ENCODE assay signal across 1 cellular context in genomic region chr16:23148513-23149266, GRCh38.
TF ChIP-seq lines count a peak whose summit lies in the region.

No MANE protein-coding gene starts in this region.

TF ChIP-seq in HepG2, 621 proteins besides CTCF, POLR2A, EP300 and RAD21 (continued from another document and continues in another):
- TF ChIP-seq, protein P1, sequence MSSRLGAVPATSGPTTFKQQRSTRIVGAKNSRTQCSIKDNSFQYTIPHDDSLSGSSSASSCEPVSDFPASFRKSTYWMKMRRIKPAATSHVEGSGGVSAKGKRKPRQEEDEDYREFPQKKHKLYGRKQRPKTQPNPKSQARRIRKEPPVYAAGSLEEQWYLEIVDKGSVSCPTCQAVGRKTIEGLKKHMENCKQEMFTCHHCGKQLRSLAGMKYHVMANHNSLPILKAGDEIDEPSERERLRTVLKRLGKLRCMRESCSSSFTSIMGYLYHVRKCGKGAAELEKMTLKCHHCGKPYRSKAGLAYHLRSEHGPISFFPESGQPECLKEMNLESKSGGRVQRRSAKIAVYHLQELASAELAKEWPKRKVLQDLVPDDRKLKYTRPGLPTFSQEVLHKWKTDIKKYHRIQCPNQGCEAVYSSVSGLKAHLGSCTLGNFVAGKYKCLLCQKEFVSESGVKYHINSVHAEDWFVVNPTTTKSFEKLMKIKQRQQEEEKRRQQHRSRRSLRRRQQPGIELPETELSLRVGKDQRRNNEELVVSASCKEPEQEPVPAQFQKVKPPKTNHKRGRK (CRISPR knock-in tag; IDR thresholded peaks at IDR 0.05): no peak
- TF ChIP-seq ZBTB7B (CRISPR knock-in tag; IDR thresholded peaks at IDR 0.05): peak; percentile 75
- peak; percentile 78 for TF ChIP-seq E2F5 (CRISPR knock-in tag; conservative IDR thresholded peaks at IDR 0.05)
- TF ChIP-seq KDM5B (CRISPR knock-in tag; IDR thresholded peaks at IDR 0.05; ENCODE audit: borderline replicate concordance): peak; percentile 93; the same call in 1 of the 2 replicates
- TF ChIP-seq CREB1 (IDR thresholded peaks at IDR 0.05): no peak
- TF ChIP-seq CREB1 (CRISPR knock-in tag; IDR thresholded peaks at IDR 0.05): no peak
- TF ChIP-seq, protein P2, sequence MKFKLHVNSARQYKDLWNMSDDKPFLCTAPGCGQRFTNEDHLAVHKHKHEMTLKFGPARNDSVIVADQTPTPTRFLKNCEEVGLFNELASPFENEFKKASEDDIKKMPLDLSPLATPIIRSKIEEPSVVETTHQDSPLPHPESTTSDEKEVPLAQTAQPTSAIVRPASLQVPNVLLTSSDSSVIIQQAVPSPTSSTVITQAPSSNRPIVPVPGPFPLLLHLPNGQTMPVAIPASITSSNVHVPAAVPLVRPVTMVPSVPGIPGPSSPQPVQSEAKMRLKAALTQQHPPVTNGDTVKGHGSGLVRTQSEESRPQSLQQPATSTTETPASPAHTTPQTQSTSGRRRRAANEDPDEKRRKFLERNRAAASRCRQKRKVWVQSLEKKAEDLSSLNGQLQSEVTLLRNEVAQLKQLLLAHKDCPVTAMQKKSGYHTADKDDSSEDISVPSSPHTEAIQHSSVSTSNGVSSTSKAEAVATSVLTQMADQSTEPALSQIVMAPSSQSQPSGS (CRISPR knock-in tag; IDR thresholded peaks at IDR 0.05): peak; percentile 46
- no peak for TF ChIP-seq ZNF576 (CRISPR knock-in tag; IDR thresholded peaks at IDR 0.05)
- TF ChIP-seq NCOR1 (IDR thresholded peaks at IDR 0.05; ENCODE audit: borderline replicate concordance, low read length): peak; percentile 72
- TF ChIP-seq PAX8 (CRISPR knock-in tag; IDR thresholded peaks at IDR 0.05; ENCODE audit: borderline replicate concordance): peak; percentile 65; the same call in 1 of the 2 replicates
- TF ChIP-seq, protein P3, sequence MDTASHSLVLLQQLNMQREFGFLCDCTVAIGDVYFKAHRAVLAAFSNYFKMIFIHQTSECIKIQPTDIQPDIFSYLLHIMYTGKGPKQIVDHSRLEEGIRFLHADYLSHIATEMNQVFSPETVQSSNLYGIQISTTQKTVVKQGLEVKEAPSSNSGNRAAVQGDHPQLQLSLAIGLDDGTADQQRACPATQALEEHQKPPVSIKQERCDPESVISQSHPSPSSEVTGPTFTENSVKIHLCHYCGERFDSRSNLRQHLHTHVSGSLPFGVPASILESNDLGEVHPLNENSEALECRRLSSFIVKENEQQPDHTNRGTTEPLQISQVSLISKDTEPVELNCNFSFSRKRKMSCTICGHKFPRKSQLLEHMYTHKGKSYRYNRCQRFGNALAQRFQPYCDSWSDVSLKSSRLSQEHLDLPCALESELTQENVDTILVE (CRISPR knock-in tag; IDR thresholded peaks at IDR 0.05): peak; percentile 88; the same call in 1 of the 2 replicates
- TF ChIP-seq ETV6 (CRISPR knock-in tag; conservative IDR thresholded peaks at IDR 0.05): peak; percentile 88; the same call in 1 of the 2 replicates
- TF ChIP-seq NPAS2 (CRISPR knock-in tag; IDR thresholded peaks at IDR 0.05; ENCODE audit: borderline replicate concordance): no peak
- TF ChIP-seq SALL1 (CRISPR knock-in tag; IDR thresholded peaks at IDR 0.05): peak; percentile 89
- TF ChIP-seq ZSCAN25 (CRISPR knock-in tag; IDR thresholded peaks at IDR 0.05): peak; percentile 62; the same call in 1 of the 2 replicates
- TF ChIP-seq ZSCAN22 (CRISPR knock-in tag; IDR thresholded peaks at IDR 0.05): peak; percentile 81
- peak; percentile 95; the same call in 1 of the 2 replicates for TF ChIP-seq HOXA9 (CRISPR knock-in tag; IDR thresholded peaks at IDR 0.05; ENCODE audit: borderline replicate concordance)
- peak; percentile 61; the same call in 1 of the 2 replicates for TF ChIP-seq ARNT2 (CRISPR knock-in tag; IDR thresholded peaks at IDR 0.05; ENCODE audit: low read depth)
- TF ChIP-seq NAIF1 (CRISPR knock-in tag; IDR thresholded peaks at IDR 0.05; ENCODE audit: borderline replicate concordance): no peak
- TF ChIP-seq ATAD3A (CRISPR knock-in tag; IDR thresholded peaks at IDR 0.05): no peak
- no peak for TF ChIP-seq ZNF746 (CRISPR knock-in tag; IDR thresholded peaks at IDR 0.05)
- 0 out of 2 replicates have a peak, but pooled peaks have one; percentile 19 for TF ChIP-seq ZNF674 (CRISPR knock-in tag; IDR thresholded peaks at IDR 0.05; ENCODE audit: low read depth)
- peak; percentile 76 for TF ChIP-seq ZNF547 (CRISPR knock-in tag; IDR thresholded peaks at IDR 0.05)
- peak; percentile 84 for TF ChIP-seq ZNF343 (CRISPR knock-in tag; IDR thresholded peaks at IDR 0.05)
- TF ChIP-seq, protein P4, sequence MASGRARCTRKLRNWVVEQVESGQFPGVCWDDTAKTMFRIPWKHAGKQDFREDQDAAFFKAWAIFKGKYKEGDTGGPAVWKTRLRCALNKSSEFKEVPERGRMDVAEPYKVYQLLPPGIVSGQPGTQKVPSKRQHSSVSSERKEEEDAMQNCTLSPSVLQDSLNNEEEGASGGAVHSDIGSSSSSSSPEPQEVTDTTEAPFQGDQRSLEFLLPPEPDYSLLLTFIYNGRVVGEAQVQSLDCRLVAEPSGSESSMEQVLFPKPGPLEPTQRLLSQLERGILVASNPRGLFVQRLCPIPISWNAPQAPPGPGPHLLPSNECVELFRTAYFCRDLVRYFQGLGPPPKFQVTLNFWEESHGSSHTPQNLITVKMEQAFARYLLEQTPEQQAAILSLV (CRISPR knock-in tag; IDR thresholded peaks at IDR 0.05; ENCODE audit: borderline replicate concordance): peak; percentile 93; the same call in 1 of the 2 replicates
- 0 out of 2 replicates have a peak, but pooled peaks have one; percentile 26 for TF ChIP-seq NRL (CRISPR knock-in tag; IDR thresholded peaks at IDR 0.05; ENCODE audit: borderline replicate concordance)
- TF ChIP-seq POGZ (CRISPR knock-in tag; IDR thresholded peaks at IDR 0.05): 0 out of 2 replicates have a peak, but pooled peaks have one; percentile 37
- TF ChIP-seq ZNF740 (CRISPR knock-in tag; IDR thresholded peaks at IDR 0.05): peak; percentile 6; the same call in 1 of the 2 replicates
- peak; percentile 86; the same call in 1 of the 2 replicates for TF ChIP-seq GLI4 (CRISPR knock-in tag; IDR thresholded peaks at IDR 0.05; ENCODE audit: borderline replicate concordance)
- 0 out of 2 replicates have a peak, but pooled peaks have one; percentile 44 for TF ChIP-seq GFI1 (CRISPR knock-in tag; IDR thresholded peaks at IDR 0.05; ENCODE audit: borderline replicate concordance)
- peak; percentile 53; the same call in 1 of the 2 replicates for TF ChIP-seq MEF2D (CRISPR knock-in tag; IDR thresholded peaks at IDR 0.05)
- peak; percentile 44; the same call in 1 of the 2 replicates for TF ChIP-seq DR1 (CRISPR knock-in tag; IDR thresholded peaks at IDR 0.05)
- TF ChIP-seq, protein P5, sequence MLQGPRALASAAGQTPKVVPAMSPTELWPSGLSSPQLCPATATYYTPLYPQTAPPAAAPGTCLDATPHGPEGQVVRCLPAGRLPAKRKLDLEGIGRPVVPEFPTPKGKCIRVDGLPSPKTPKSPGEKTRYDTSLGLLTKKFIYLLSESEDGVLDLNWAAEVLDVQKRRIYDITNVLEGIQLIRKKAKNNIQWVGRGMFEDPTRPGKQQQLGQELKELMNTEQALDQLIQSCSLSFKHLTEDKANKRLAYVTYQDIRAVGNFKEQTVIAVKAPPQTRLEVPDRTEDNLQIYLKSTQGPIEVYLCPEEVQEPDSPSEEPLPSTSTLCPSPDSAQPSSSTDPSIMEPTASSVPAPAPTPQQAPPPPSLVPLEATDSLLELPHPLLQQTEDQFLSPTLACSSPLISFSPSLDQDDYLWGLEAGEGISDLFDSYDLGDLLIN (CRISPR knock-in tag; IDR thresholded peaks at IDR 0.05; ENCODE audit: borderline replicate concordance): no peak
- TF ChIP-seq BCL3 (CRISPR knock-in tag; IDR thresholded peaks at IDR 0.05): peak; percentile 94
- TF ChIP-seq, protein P6, sequence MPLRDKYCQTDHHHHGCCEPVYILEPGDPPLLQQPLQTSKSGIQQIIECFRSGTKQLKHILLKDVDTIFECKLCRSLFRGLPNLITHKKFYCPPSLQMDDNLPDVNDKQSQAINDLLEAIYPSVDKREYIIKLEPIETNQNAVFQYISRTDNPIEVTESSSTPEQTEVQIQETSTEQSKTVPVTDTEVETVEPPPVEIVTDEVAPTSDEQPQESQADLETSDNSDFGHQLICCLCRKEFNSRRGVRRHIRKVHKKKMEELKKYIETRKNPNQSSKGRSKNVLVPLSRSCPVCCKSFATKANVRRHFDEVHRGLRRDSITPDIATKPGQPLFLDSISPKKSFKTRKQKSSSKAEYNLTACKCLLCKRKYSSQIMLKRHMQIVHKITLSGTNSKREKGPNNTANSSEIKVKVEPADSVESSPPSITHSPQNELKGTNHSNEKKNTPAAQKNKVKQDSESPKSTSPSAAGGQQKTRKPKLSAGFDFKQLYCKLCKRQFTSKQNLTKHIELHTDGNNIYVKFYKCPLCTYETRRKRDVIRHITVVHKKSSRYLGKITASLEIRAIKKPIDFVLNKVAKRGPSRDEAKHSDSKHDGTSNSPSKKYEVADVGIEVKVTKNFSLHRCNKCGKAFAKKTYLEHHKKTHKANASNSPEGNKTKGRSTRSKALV (CRISPR knock-in tag; IDR thresholded peaks at IDR 0.05): peak; percentile 62; the same call in 1 of the 2 replicates
- TF ChIP-seq MEIS1 (CRISPR knock-in tag; IDR thresholded peaks at IDR 0.05; ENCODE audit: borderline replicate concordance): no peak
- TF ChIP-seq, protein P7, sequence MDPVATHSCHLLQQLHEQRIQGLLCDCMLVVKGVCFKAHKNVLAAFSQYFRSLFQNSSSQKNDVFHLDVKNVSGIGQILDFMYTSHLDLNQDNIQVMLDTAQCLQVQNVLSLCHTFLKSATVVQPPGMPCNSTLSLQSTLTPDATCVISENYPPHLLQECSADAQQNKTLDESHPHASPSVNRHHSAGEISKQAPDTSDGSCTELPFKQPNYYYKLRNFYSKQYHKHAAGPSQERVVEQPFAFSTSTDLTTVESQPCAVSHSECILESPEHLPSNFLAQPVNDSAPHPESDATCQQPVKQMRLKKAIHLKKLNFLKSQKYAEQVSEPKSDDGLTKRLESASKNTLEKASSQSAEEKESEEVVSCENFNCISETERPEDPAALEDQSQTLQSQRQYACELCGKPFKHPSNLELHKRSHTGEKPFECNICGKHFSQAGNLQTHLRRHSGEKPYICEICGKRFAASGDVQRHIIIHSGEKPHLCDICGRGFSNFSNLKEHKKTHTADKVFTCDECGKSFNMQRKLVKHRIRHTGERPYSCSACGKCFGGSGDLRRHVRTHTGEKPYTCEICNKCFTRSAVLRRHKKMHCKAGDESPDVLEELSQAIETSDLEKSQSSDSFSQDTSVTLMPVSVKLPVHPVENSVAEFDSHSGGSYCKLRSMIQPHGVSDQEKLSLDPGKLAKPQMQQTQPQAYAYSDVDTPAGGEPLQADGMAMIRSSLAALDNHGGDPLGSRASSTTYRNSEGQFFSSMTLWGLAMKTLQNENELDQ (CRISPR knock-in tag; IDR thresholded peaks at IDR 0.05; ENCODE audit: borderline replicate concordance): no peak
- 0 out of 2 replicates have a peak, but pooled peaks have one; percentile 79 for TF ChIP-seq THYN1 (CRISPR knock-in tag; IDR thresholded peaks at IDR 0.05; ENCODE audit: borderline replicate concordance, low read depth)
- peak; percentile 80 for TF ChIP-seq TFDP2 (CRISPR knock-in tag; IDR thresholded peaks at IDR 0.05)
- peak; percentile 66 for TF ChIP-seq ZNF788 (CRISPR knock-in tag; IDR thresholded peaks at IDR 0.05; ENCODE audit: borderline replicate concordance)
- no peak for TF ChIP-seq ZNF20 (CRISPR knock-in tag; IDR thresholded peaks at IDR 0.05)
- TF ChIP-seq, protein P8, sequence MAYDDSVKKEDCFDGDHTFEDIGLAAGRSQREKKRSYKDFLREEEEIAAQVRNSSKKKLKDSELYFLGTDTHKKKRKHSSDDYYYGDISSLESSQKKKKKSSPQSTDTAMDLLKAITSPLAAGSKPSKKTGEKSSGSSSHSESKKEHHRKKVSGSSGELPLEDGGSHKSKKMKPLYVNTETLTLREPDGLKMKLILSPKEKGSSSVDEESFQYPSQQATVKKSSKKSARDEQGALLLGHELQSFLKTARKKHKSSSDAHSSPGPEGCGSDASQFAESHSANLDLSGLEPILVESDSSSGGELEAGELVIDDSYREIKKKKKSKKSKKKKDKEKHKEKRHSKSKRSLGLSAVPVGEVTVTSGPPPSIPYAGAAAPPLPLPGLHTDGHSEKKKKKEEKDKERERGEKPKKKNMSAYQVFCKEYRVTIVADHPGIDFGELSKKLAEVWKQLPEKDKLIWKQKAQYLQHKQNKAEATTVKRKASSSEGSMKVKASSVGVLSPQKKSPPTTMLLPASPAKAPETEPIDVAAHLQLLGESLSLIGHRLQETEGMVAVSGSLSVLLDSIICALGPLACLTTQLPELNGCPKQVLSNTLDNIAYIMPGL (CRISPR knock-in tag; IDR thresholded peaks at IDR 0.05; ENCODE audit: borderline replicate concordance in 1 of 2, low read depth in 1 of 2): peak; percentile 64 to 84; a peak in 3 of 4 replicates
- TF ChIP-seq ZC3H4 (CRISPR knock-in tag; IDR thresholded peaks at IDR 0.05; ENCODE audit: borderline replicate concordance): no peak; the same call in 1 of the 2 replicates
- TF ChIP-seq ZNF773 (CRISPR knock-in tag; IDR thresholded peaks at IDR 0.05; ENCODE audit: borderline replicate concordance): 0 out of 2 replicates have a peak, but pooled peaks have one; percentile 81
- TF ChIP-seq ZMYM4 (CRISPR knock-in tag; IDR thresholded peaks at IDR 0.05): peak; percentile 84
- TF ChIP-seq CBX5 (CRISPR knock-in tag; IDR thresholded peaks at IDR 0.05; ENCODE audit: borderline replicate concordance): no peak
